8 cellular contexts compared by ENCODE assay signal in the genomic region with DNA sequence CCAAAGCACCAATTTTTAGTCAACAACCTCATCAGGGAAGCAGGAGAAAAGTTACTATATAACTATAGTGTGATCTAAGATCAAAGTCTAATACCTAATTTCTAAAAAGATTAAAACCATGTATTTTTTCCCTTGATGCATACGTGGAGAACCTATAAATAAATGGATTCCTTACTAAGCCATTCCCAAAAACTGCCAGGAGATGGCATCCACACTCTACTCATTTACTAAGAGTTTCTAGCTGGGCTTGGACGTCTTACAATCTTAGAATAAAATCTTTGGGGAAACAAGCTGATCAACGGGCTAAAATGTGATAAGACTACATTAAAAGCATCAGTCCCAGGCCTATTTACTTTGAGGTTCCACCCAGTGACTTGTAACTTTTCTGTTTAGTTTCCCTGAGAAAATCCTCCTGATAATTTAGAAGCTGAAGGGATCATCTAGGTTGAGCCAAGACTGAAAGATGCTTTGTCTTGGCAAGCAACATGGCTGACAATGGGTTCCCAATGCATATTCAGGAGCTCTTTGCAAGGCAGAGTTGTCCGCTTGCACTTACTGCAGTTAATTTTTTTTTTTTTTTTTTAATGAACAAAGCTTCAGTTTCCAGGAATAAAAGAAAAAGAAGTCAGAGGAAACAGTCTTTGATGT.
A peak's percentile ranks its signal among the peaks of the same experiment; 100 is the strongest.
DNase-seq lines count a peak whose midpoint lies in the region; ATAC-seq and TF ChIP-seq lines count a peak whose summit lies in the region.

No MANE protein-coding gene starts in this region.

- H3K4me3 Mint-ChIP-seq in activated naive CD4-positive, alpha-beta T cell treated with anti-CD3 and anti-CD28 coated beads for 36 hours = no peak overlapping the region

- CTCF ChIA-PET in activated naive CD4-positive, alpha-beta T cell treated with anti-CD3 and anti-CD28 coated beads for 36 hours (lab: Charles Lee) = interaction anchor here (0.6 to 7.5 kb wide), 18 partner anchors 9 to 1762 kb away, joined by 3 to 155 read pairs (median 4); a partner anchor contains a TSS

- intact Hi-C loops in activated naive CD4-positive, alpha-beta T cell treated with anti-CD3 and anti-CD28 coated beads for 36 hours (cut with micrococcal nuclease) = loop anchor here (1.0 to 10.0 kb wide), 3 partner anchors 228 to 759 kb away; no protein-coding TSS in a partner anchor

- DNase-seq in activated naive CD4-positive, alpha-beta T cell treated with anti-CD3 and anti-CD28 coated beads for 36 hours = peak; percentile 55
- no peak for DNase-seq in activated naive CD4-positive, alpha-beta T cell treated with anti-CD3 and anti-CD28 coated beads, Interleukin-2, amount 50 U/mL, for 72 hours (ENCODE audit: low spot score in 2 of 2)
- DNase-seq in NCI-H2107 treated with DMSO at 0.1 percent for 48 hours (lab: John Stamatoyannopoulos, UW; ENCODE audit: unreplicated experiment) (peak; percentile 72), astrocyte of the cerebellum (ENCODE audit: low read depth) (peak; percentile 69), left lobe of liver (ENCODE audit: low spot score) (no peak), SHP77 treated with DMSO at 0.1 percent for 48 hours (lab: John Stamatoyannopoulos, UW) (no peak), NCI-H2029 (lab: John Stamatoyannopoulos, UW) (no peak)

- no peak overlapping the region for H3K27ac Mint-ChIP-seq in activated naive CD4-positive, alpha-beta T cell treated with anti-CD3 and anti-CD28 coated beads for 36 hours
- no peak overlapping the region for H3K27ac Mint-ChIP-seq in activated naive CD4-positive, alpha-beta T cell treated with anti-CD3 and anti-CD28 coated beads, Interleukin-2, amount 50 U/mL, for 72 hours

- H3K4me3 ChIP-seq in astrocyte of the cerebellum (ENCODE audit: low read depth, low read length) = no peak overlapping the region

- peaks cover 16% of the 10 kb centered on the region for H3K4me1 Mint-ChIP-seq in activated naive CD4-positive, alpha-beta T cell treated with anti-CD3 and anti-CD28 coated beads for 36 hours (ENCODE audit: low read depth)

- H3K27me3 Mint-ChIP-seq in activated naive CD4-positive, alpha-beta T cell treated with anti-CD3 and anti-CD28 coated beads for 36 hours (ENCODE audit: low read depth) = peaks cover 5% of the 10 kb centered on the region

- in situ Hi-C loops in astrocyte of the cerebellum (cut with HindIII; ENCODE audit: low sequenced_read_pairs) = loop anchor here (25.0 kb wide), 1 partner anchor 224 kb away; no protein-coding TSS in a partner anchor

- no peak for ATAC-seq in activated naive CD4-positive, alpha-beta T cell treated with anti-CD3 and anti-CD28 coated beads, Interleukin-2, amount 50 U/mL, for 72 hours
- peak; percentile 78 for ATAC-seq in left lobe of liver
- ATAC-seq in HG03175 (IDR thresholded peaks at IDR 0.05; ENCODE audit: unreplicated experiment) = no peak

- H3K36me3 Mint-ChIP-seq in activated naive CD4-positive, alpha-beta T cell treated with anti-CD3 and anti-CD28 coated beads for 36 hours (ENCODE audit: low read depth) = no peaks in the 10 kb centered on the region
- H3K36me3 Mint-ChIP-seq in activated naive CD4-positive, alpha-beta T cell treated with anti-CD3 and anti-CD28 coated beads, Interleukin-2, amount 50 U/mL, for 72 hours = no peaks in the 10 kb centered on the region

- TF ChIP-seq CTCF in astrocyte of the cerebellum (IDR thresholded peaks at IDR 0.05; ENCODE audit: low read depth, low read length, missing control alignments) = peak; percentile 68

- no peaks in the 10 kb centered on the region for H3K9me3 Mint-ChIP-seq in activated naive CD4-positive, alpha-beta T cell treated with anti-CD3 and anti-CD28 coated beads for 36 hours
- no peaks in the 10 kb centered on the region for H3K9me3 Mint-ChIP-seq in activated naive CD4-positive, alpha-beta T cell treated with anti-CD3 and anti-CD28 coated beads, Interleukin-2, amount 50 U/mL, for 72 hours

Comparison
In these comparisons a context has a peak if more than half of its experiments do, and no peak if none do; other contexts are left out.
1. DNase-seq: peak in activated naive CD4-positive, alpha-beta T cell treated with anti-CD3 and anti-CD28 coated beads for 36 hours (single experiment), NCI-H2107 treated with DMSO at 0.1 percent for 48 hours (single experiment) and astrocyte of the cerebellum (single experiment); none in activated naive CD4-positive, alpha-beta T cell treated with anti-CD3 and anti-CD28 coated beads, Interleukin-2, amount 50 U/mL, for 72 hours (0 of 2), left lobe of liver (single experiment), SHP77 treated with DMSO at 0.1 percent for 48 hours (single experiment) and NCI-H2029 (single experiment).